ENCODE assay signal across 1 cellular context in the genomic region with DNA sequence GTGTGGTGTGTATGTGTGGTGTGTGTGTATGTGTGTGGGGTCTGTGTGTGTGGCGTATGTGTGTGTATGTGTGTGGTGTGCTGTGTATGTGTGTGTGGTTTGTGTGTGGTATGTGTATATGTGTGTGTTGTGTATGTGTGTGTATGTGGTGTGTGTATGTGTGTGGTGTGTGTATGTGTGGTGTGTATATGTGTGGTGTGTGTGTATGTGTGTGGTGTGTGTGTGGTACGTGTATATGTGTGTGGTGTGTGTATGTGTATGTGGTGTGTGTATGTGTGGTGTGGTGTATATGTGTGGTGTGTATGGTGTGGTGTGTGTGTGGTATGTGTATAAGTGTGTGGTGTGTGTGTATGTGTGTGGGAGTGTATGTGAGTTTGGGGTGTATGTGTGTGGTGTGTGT.
TF ChIP-seq lines count a peak whose summit lies in the region.

No MANE protein-coding gene starts in this region.

TF ChIP-seq in K562, 482 proteins besides CTCF, POLR2A, EP300 and RAD21 (continued from another document and continues in another):
- TF ChIP-seq, protein P1, sequence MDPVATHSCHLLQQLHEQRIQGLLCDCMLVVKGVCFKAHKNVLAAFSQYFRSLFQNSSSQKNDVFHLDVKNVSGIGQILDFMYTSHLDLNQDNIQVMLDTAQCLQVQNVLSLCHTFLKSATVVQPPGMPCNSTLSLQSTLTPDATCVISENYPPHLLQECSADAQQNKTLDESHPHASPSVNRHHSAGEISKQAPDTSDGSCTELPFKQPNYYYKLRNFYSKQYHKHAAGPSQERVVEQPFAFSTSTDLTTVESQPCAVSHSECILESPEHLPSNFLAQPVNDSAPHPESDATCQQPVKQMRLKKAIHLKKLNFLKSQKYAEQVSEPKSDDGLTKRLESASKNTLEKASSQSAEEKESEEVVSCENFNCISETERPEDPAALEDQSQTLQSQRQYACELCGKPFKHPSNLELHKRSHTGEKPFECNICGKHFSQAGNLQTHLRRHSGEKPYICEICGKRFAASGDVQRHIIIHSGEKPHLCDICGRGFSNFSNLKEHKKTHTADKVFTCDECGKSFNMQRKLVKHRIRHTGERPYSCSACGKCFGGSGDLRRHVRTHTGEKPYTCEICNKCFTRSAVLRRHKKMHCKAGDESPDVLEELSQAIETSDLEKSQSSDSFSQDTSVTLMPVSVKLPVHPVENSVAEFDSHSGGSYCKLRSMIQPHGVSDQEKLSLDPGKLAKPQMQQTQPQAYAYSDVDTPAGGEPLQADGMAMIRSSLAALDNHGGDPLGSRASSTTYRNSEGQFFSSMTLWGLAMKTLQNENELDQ (CRISPR knock-in tag; IDR thresholded peaks at IDR 0.05; ENCODE audit: borderline replicate concordance) = no peak
- TF ChIP-seq ZNF253 (CRISPR knock-in tag; conservative IDR thresholded peaks at IDR 0.05) (no peak), KAT8 (IDR thresholded peaks at IDR 0.05; ENCODE audit: low read depth) (no peak), ZKSCAN1 (IDR thresholded peaks at IDR 0.05; ENCODE audit: low read depth, low read length) (no peak), ZZZ3 (IDR thresholded peaks at IDR 0.05) (no peak), ZNF408 (CRISPR knock-in tag; IDR thresholded peaks at IDR 0.05; ENCODE audit: low read depth) (no peak), PTTG1 (tag; IDR thresholded peaks at IDR 0.05; ENCODE audit: low read depth) (no peak), MEF2D (tag; conservative IDR thresholded peaks at IDR 0.05; ENCODE audit: low read depth) (no peak), U2AF1 (optimal IDR thresholded peaks at IDR 0.05; ENCODE audit: low read depth, low read length) (no peak), BHLHE40 (IDR thresholded peaks at IDR 0.05; ENCODE audit: low read length) (no peak), BDP1 (IDR thresholded peaks at IDR 0.05; ENCODE audit: insufficient read depth, insufficient read length) (no peak), CBX2 (IDR thresholded peaks at IDR 0.05; ENCODE audit: insufficient read depth, low read length, poor library complexity, severe bottlenecking) (no peak), NELFE (IDR thresholded peaks at IDR 0.05; ENCODE audit: insufficient read depth, insufficient read length) (no peak), ZKSCAN3 (CRISPR knock-in tag; IDR thresholded peaks at IDR 0.05) (no peak), PRPF4 (IDR thresholded peaks at IDR 0.05; ENCODE audit: insufficient read depth, low read depth, low read length, poor library complexity, severe bottlenecking) (no peak), PTRF (tag; IDR thresholded peaks at IDR 0.05) (no peak), DACH1 (IDR thresholded peaks at IDR 0.05; ENCODE audit: partially characterized antibody) (no peak), CBX8 (IDR thresholded peaks at IDR 0.05; ENCODE audit: borderline replicate concordance, extremely low read depth, low read depth, low read length, poor library complexity, severe bottlenecking) (no peak), KDM1A (IDR thresholded peaks at IDR 0.05) (no peak), ZBTB17 (CRISPR knock-in tag; IDR thresholded peaks at IDR 0.05) (no peak), SPI1 (IDR thresholded peaks at IDR 0.05; ENCODE audit: borderline replicate concordance, low read depth, low read length) (no peak), ZNF717 (CRISPR knock-in tag; IDR thresholded peaks at IDR 0.05) (no peak), BMI1 (IDR thresholded peaks at IDR 0.05; ENCODE audit: low read length) (no peak), YY1 (IDR thresholded peaks at IDR 0.05; ENCODE audit: borderline replicate concordance in 1 of 3, control insufficient read depth in 1 of 3, extremely low read depth in 1 of 3, insufficient read depth in 3 of 3, insufficient read length in 1 of 3, insufficient replicate concordance in 2 of 3, low read depth in 1 of 3, low read length in 2 of 3) (no peak)
- TF ChIP-seq, protein P2, sequence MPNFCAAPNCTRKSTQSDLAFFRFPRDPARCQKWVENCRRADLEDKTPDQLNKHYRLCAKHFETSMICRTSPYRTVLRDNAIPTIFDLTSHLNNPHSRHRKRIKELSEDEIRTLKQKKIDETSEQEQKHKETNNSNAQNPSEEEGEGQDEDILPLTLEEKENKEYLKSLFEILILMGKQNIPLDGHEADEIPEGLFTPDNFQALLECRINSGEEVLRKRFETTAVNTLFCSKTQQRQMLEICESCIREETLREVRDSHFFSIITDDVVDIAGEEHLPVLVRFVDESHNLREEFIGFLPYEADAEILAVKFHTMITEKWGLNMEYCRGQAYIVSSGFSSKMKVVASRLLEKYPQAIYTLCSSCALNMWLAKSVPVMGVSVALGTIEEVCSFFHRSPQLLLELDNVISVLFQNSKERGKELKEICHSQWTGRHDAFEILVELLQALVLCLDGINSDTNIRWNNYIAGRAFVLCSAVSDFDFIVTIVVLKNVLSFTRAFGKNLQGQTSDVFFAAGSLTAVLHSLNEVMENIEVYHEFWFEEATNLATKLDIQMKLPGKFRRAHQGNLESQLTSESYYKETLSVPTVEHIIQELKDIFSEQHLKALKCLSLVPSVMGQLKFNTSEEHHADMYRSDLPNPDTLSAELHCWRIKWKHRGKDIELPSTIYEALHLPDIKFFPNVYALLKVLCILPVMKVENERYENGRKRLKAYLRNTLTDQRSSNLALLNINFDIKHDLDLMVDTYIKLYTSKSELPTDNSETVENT (CRISPR knock-in tag; IDR thresholded peaks at IDR 0.05) = no peak
- TF ChIP-seq, protein P3, sequence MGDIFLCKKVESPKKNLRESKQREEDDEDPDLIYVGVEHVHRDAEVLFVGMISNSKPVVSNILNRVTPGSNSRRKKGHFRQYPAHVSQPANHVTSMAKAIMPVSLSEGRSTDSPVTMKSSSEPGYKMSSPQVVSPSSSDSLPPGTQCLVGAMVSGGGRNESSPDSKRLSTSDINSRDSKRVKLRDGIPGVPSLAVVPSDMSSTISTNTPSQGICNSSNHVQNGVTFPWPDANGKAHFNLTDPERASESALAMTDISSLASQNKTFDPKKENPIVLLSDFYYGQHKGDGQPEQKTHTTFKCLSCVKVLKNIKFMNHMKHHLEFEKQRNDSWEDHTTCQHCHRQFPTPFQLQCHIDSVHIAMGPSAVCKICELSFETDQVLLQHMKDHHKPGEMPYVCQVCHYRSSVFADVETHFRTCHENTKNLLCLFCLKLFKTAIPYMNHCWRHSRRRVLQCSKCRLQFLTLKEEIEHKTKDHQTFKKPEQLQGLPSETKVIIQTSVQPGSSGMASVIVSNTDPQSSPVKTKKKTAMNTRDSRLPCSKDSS (IDR thresholded peaks at IDR 0.05; ENCODE audit: low read depth, partially characterized antibody) = peak; percentile 15
- TF ChIP-seq, protein P4, sequence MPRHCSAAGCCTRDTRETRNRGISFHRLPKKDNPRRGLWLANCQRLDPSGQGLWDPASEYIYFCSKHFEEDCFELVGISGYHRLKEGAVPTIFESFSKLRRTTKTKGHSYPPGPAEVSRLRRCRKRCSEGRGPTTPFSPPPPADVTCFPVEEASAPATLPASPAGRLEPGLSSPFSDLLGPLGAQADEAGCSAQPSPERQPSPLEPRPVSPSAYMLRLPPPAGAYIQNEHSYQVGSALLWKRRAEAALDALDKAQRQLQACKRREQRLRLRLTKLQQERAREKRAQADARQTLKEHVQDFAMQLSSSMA (CRISPR knock-in tag; IDR thresholded peaks at IDR 0.05) = no peak
- TF ChIP-seq, protein P5, sequence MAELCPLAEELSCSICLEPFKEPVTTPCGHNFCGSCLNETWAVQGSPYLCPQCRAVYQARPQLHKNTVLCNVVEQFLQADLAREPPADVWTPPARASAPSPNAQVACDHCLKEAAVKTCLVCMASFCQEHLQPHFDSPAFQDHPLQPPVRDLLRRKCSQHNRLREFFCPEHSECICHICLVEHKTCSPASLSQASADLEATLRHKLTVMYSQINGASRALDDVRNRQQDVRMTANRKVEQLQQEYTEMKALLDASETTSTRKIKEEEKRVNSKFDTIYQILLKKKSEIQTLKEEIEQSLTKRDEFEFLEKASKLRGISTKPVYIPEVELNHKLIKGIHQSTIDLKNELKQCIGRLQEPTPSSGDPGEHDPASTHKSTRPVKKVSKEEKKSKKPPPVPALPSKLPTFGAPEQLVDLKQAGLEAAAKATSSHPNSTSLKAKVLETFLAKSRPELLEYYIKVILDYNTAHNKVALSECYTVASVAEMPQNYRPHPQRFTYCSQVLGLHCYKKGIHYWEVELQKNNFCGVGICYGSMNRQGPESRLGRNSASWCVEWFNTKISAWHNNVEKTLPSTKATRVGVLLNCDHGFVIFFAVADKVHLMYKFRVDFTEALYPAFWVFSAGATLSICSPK (IDR thresholded peaks at IDR 0.05; ENCODE audit: borderline replicate concordance) = no peak
- TF ChIP-seq, protein P6, sequence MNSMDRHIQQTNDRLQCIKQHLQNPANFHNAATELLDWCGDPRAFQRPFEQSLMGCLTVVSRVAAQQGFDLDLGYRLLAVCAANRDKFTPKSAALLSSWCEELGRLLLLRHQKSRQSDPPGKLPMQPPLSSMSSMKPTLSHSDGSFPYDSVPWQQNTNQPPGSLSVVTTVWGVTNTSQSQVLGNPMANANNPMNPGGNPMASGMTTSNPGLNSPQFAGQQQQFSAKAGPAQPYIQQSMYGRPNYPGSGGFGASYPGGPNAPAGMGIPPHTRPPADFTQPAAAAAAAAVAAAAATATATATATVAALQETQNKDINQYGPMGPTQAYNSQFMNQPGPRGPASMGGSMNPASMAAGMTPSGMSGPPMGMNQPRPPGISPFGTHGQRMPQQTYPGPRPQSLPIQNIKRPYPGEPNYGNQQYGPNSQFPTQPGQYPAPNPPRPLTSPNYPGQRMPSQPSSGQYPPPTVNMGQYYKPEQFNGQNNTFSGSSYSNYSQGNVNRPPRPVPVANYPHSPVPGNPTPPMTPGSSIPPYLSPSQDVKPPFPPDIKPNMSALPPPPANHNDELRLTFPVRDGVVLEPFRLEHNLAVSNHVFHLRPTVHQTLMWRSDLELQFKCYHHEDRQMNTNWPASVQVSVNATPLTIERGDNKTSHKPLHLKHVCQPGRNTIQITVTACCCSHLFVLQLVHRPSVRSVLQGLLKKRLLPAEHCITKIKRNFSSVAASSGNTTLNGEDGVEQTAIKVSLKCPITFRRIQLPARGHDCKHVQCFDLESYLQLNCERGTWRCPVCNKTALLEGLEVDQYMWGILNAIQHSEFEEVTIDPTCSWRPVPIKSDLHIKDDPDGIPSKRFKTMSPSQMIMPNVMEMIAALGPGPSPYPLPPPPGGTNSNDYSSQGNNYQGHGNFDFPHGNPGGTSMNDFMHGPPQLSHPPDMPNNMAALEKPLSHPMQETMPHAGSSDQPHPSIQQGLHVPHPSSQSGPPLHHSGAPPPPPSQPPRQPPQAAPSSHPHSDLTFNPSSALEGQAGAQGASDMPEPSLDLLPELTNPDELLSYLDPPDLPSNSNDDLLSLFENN (IDR thresholded peaks at IDR 0.05; ENCODE audit: low read depth in 2 of 2, low read length in 2 of 2) = no peak
- TF ChIP-seq, protein P7, sequence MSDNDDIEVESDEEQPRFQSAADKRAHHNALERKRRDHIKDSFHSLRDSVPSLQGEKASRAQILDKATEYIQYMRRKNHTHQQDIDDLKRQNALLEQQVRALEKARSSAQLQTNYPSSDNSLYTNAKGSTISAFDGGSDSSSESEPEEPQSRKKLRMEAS (CRISPR knock-in tag; IDR thresholded peaks at IDR 0.05) = no peak
- TF ChIP-seq, protein P8, sequence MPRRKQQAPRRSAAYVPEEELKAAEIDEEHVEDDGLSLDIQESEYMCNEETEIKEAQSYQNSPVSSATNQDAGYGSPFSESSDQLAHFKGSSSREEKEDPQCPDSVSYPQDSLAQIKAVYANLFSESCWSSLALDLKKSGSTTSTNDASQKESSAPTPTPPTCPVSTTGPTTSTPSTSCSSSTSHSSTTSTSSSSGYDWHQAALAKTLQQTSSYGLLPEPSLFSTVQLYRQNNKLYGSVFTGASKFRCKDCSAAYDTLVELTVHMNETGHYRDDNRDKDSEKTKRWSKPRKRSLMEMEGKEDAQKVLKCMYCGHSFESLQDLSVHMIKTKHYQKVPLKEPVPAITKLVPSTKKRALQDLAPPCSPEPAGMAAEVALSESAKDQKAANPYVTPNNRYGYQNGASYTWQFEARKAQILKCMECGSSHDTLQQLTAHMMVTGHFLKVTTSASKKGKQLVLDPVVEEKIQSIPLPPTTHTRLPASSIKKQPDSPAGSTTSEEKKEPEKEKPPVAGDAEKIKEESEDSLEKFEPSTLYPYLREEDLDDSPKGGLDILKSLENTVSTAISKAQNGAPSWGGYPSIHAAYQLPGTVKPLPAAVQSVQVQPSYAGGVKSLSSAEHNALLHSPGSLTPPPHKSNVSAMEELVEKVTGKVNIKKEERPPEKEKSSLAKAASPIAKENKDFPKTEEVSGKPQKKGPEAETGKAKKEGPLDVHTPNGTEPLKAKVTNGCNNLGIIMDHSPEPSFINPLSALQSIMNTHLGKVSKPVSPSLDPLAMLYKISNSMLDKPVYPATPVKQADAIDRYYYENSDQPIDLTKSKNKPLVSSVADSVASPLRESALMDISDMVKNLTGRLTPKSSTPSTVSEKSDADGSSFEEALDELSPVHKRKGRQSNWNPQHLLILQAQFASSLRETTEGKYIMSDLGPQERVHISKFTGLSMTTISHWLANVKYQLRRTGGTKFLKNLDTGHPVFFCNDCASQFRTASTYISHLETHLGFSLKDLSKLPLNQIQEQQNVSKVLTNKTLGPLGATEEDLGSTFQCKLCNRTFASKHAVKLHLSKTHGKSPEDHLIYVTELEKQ (CRISPR knock-in tag; IDR thresholded peaks at IDR 0.05) = no peak
- TF ChIP-seq, protein P9, sequence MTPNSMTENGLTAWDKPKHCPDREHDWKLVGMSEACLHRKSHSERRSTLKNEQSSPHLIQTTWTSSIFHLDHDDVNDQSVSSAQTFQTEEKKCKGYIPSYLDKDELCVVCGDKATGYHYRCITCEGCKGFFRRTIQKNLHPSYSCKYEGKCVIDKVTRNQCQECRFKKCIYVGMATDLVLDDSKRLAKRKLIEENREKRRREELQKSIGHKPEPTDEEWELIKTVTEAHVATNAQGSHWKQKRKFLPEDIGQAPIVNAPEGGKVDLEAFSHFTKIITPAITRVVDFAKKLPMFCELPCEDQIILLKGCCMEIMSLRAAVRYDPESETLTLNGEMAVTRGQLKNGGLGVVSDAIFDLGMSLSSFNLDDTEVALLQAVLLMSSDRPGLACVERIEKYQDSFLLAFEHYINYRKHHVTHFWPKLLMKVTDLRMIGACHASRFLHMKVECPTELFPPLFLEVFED (CRISPR knock-in tag; conservative IDR thresholded peaks at IDR 0.05) = peak; percentile 48; the same call in 1 of the 2 replicates
- TF ChIP-seq, protein P10, sequence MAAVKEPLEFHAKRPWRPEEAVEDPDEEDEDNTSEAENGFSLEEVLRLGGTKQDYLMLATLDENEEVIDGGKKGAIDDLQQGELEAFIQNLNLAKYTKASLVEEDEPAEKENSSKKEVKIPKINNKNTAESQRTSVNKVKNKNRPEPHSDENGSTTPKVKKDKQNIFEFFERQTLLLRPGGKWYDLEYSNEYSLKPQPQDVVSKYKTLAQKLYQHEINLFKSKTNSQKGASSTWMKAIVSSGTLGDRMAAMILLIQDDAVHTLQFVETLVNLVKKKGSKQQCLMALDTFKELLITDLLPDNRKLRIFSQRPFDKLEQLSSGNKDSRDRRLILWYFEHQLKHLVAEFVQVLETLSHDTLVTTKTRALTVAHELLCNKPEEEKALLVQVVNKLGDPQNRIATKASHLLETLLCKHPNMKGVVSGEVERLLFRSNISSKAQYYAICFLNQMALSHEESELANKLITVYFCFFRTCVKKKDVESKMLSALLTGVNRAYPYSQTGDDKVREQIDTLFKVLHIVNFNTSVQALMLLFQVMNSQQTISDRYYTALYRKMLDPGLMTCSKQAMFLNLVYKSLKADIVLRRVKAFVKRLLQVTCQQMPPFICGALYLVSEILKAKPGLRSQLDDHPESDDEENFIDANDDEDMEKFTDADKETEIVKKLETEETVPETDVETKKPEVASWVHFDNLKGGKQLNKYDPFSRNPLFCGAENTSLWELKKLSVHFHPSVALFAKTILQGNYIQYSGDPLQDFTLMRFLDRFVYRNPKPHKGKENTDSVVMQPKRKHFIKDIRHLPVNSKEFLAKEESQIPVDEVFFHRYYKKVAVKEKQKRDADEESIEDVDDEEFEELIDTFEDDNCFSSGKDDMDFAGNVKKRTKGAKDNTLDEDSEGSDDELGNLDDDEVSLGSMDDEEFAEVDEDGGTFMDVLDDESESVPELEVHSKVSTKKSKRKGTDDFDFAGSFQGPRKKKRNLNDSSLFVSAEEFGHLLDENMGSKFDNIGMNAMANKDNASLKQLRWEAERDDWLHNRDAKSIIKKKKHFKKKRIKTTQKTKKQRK (IDR thresholded peaks at IDR 0.05; ENCODE audit: borderline replicate concordance, low read depth, low read length) = no peak
